22 cellular contexts compared by ENCODE assay signal in the genomic region with DNA sequence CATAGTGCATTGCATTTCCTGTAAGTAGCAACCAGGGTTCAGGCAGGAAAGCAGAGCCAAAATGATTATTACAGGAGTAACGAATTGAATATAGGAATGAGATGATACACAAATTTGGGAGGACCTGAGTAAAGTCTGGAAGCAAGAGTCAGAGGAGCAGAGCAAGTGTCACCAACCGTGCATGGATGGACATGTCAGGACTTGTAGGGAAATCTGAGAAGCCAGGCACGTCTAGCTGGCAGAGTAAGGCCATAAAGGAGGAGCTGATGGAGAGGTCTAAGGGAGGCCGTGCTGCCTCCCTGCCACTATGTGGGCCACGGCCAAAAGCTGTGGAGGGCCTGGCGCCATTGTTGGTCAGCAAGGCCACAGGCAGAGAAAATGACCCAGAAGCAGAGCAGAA. TPM values are rescaled to one million over a fixed set of nuclear protein-coding genes. Genes with fewer than 3 reads are reported as not detected.
DNase-seq lines count a peak whose midpoint lies in the region; ATAC-seq and TF ChIP-seq lines count a peak whose summit lies in the region.
"Had no signal": no experiment of that assay in that cellular context is flagged by ENCODE, and none has a peak within 500 bp of the region (broad histone marks: within the 10 kb centered on the region; RNA-seq: fewer than 3 reads in every experiment).

No MANE protein-coding gene starts in this region.

- no peak overlapping the region for H3K14ac ChIP-seq in IMR-90 (replicated peaks; ENCODE audit: low read depth, low read length)

- no peaks in the 10 kb centered on the region for H3K4me1 ChIP-seq in IMR-90 (ENCODE audit: control insufficient read depth, insufficient read depth, low read length)

- dilution Hi-C loops in IMR-90 (cut with HindIII; ENCODE audit: low sequenced_read_pairs, unreplicated experiment) = no loop called here

- H3K9me1 ChIP-seq in IMR-90 (ENCODE audit: insufficient read depth, low read length) = no peaks in the 10 kb centered on the region

- no peak overlapping the region for H3K27ac ChIP-seq in IMR-90 (ENCODE audit: insufficient read depth, low read length)
- H3K27ac ChIP-seq: HL-60, KMS-11, SK-N-MC had no signal

- H3K27me3 ChIP-seq in IMR-90 (ENCODE audit: control insufficient read depth, insufficient read depth, low read length) = peaks cover 11% of the 10 kb centered on the region

- no peak overlapping the region for H4K8ac ChIP-seq in IMR-90 (ENCODE audit: low read depth in 2 of 2, low read length in 2 of 2)

- POLR2A ChIA-PET in IMR-90 (lab: Charles Lee; ENCODE audit: unreplicated experiment) = no interaction called here

- H3K9me3 ChIP-seq in IMR-90 (ENCODE audit: control insufficient read depth, insufficient read depth, low read length) = no peaks in the 10 kb centered on the region; the same call in 1 of the 2 replicates

- no peak for TF ChIP-seq RAD21 in IMR-90 (IDR thresholded peaks at IDR 0.05; ENCODE audit: low read length)

- no peak overlapping the region for H2BK120ac ChIP-seq in IMR-90 (ENCODE audit: low read depth, low read length)

- H2AK5ac ChIP-seq in IMR-90 (ENCODE audit: low read depth, low read length) = no peak overlapping the region

- H3K4me3 ChIP-seq in IMR-90 (ENCODE audit: insufficient read depth, low read depth, low read length) (no peak overlapping the region), epithelial cell of esophagus (ENCODE audit: low read length) (no peak overlapping the region)
- H3K4me3 ChIP-seq: SK-N-MC had no signal

- H4K20me1 ChIP-seq in IMR-90 (ENCODE audit: insufficient read depth, low read length) = no peaks in the 10 kb centered on the region

- TF ChIP-seq POLR2A in IMR-90 (IDR thresholded peaks at IDR 0.05; ENCODE audit: low read depth, low read length) = no peak

- no peak overlapping the region for H3K4me2 ChIP-seq in IMR-90 (ENCODE audit: low read depth, low read length)
- H3K4me2 ChIP-seq: KMS-11 had no signal

- no peak overlapping the region for H3K23ac ChIP-seq in IMR-90 (ENCODE audit: low read depth, low read length)

- BruUV-seq in IMR-90 (replicated peaks; lab: Mats Ljungman, UMichigan) = no TSS peak

- H3K4ac ChIP-seq in IMR-90 (ENCODE audit: low read depth, low read length) = no peak overlapping the region

- no peak overlapping the region for H3K9ac ChIP-seq in IMR-90 (ENCODE audit: low read depth, low read length)
- H3K9ac ChIP-seq: KMS-11 had no signal

- no peak for TF ChIP-seq CTCF in IMR-90 (conservative IDR thresholded peaks at IDR 0.05; ENCODE audit: low read depth, low read length)
- TF ChIP-seq CTCF in epithelial cell of esophagus (IDR thresholded peaks at IDR 0.05; ENCODE audit: insufficient read depth, low read depth, low read length, missing control alignments) = no peak

- DNase-seq in DMS53 (lab: John Stamatoyannopoulos, UW) = peak; percentile 11
- no peak for DNase-seq in DMS53 treated with DMSO at 0.1 percent for 48 hours (lab: John Stamatoyannopoulos, UW; ENCODE audit: unreplicated experiment)
- DNase-seq in IMR-90 = no peak
- DNase-seq in NCI-H69 (lab: John Stamatoyannopoulos, UW) = peak; percentile 85
- DNase-seq in epithelial cell of esophagus (ENCODE audit: low read depth) = peak; percentile 69
- DNase-seq in Kasumi-1 (lab: John Stamatoyannopoulos, UW) = no peak
- no peak for DNase-seq in KG1 (lab: John Stamatoyannopoulos, UW)
- DNase-seq in NCI-H2227 treated with DMSO at 0.1 percent for 48 hours (lab: John Stamatoyannopoulos, UW) = no peak
- DNase-seq: 8988T; C1 segment of cervical spinal cord; DMS153; H9; MM.1S; NCI-H1436; NCI-H2081 treated with DMSO at 0.1 percent for 48 hours; NCI-H446 treated with DMSO at 0.1 percent for 48 hours; NK-92 treated with Interleukin-12 subunit alpha and Interleukin-12 subunit beta, amount 100 ng/mL, for 24 hours; OCI-M1; T-cell had no signal

- no peak overlapping the region for H3K56ac ChIP-seq in IMR-90 (ENCODE audit: extremely low read depth, insufficient read depth, low read length)

- 83% methylated on average over 3 of the region's 6 CpGs; no CpG with 5 or more reads in 1 of the 2 experiments for WGBS in IMR-90 (ENCODE audit: extremely low coverage in 2 of 2, insufficient read length in 1 of 2), 2 experiments

- in situ Hi-C loops in IMR-90 (cut with MboI; ENCODE audit: low sequenced_read_pairs) = no loop called here

- no peak overlapping the region for H4K91ac ChIP-seq in IMR-90 (ENCODE audit: insufficient read depth, low read depth, low read length)

- intact Hi-C loops in IMR-90 (cut with micrococcal nuclease) = no loop called here

- ATAC-seq in IMR-90 (ENCODE audit: low read depth) = no peak
- ATAC-seq: T-cell had no signal

- no peak overlapping the region for H2AK9ac ChIP-seq in IMR-90 (replicated peaks; ENCODE audit: low read depth, low read length, poor library complexity)

- H3K18ac ChIP-seq in IMR-90 (ENCODE audit: low read depth, low read length) = no peak overlapping the region

- no peak overlapping the region for H2BK5ac ChIP-seq in IMR-90 (ENCODE audit: low read depth, low read length, poor library complexity, severe bottlenecking)

- no peak overlapping the region for H2BK20ac ChIP-seq in IMR-90 (ENCODE audit: low read depth, low read length)

- no peaks in the 10 kb centered on the region for H3K36me3 ChIP-seq in IMR-90 (ENCODE audit: control insufficient read depth, insufficient read depth, low read length)

- CTCF ChIA-PET in IMR-90 (lab: Yijun Ruan, JAX) = no interaction called here

- no peak overlapping the region for H4K5ac ChIP-seq in IMR-90 (ENCODE audit: low read depth, low read length)

- H2AFZ ChIP-seq in IMR-90 (replicated peaks; ENCODE audit: low read length, poor library complexity) = peak overlapping the region; percentile 3

- H3K79me1 ChIP-seq in IMR-90 (ENCODE audit: low read depth in 1 of 2, low read length in 2 of 2) = no peaks in the 10 kb centered on the region

- no peak overlapping the region for H2BK15ac ChIP-seq in IMR-90 (ENCODE audit: low read depth, low read length)

TF ChIP-seq in IMR-90, 13 proteins besides CTCF, POLR2A, EP300 and RAD21:
- TF ChIP-seq, protein P1, sequence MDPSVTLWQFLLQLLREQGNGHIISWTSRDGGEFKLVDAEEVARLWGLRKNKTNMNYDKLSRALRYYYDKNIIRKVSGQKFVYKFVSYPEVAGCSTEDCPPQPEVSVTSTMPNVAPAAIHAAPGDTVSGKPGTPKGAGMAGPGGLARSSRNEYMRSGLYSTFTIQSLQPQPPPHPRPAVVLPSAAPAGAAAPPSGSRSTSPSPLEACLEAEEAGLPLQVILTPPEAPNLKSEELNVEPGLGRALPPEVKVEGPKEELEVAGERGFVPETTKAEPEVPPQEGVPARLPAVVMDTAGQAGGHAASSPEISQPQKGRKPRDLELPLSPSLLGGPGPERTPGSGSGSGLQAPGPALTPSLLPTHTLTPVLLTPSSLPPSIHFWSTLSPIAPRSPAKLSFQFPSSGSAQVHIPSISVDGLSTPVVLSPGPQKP (IDR thresholded peaks at IDR 0.05; ENCODE audit: borderline replicate concordance, low read depth, low read length) = no peak

RNA-seq across cellular contexts. Expression of a gene that starts 22.4 kb away (rescaled TPM):
- total RNA-seq in IMR-90 (2012; rRNA removed) = not detected in 2 replicates
- not detected in 2 replicates for polyA plus RNA-seq in IMR-90 (2012; rRNA removed)
- polyA plus RNA-seq in IMR-90 (2012; cell fraction: cytosol; rRNA removed) = not detected in 2 replicates
- 0.02 TPM in 1 of 2 replicates, not detected in the other for polyA plus RNA-seq in IMR-90 (2012; cell fraction: nucleus; rRNA removed; ENCODE audit: low replicate concordance)
- total RNA-seq: H9, T-cell had no signal

Comparison
In these comparisons a context has a peak if more than half of its experiments do, and no peak if none do; other contexts are left out.
1. DNase-seq: peak in DMS53 (single experiment), NCI-H69 (single experiment) and epithelial cell of esophagus (single experiment); none in DMS53 treated with DMSO at 0.1 percent for 48 hours (single experiment), IMR-90 (single experiment), Kasumi-1 (0 of 2), KG1 (single experiment) and NCI-H2227 treated with DMSO at 0.1 percent for 48 hours (single experiment).